In genomic region chr11:24496371-24496727, GRCh38 we compare ENCODE assay signal across 12 cellular contexts. TPM values are rescaled to one million over a fixed set of nuclear protein-coding genes. Genes with fewer than 3 reads are reported as not detected.
DNase-seq lines count a peak whose midpoint lies in the region; ATAC-seq and TF ChIP-seq lines count a peak whose summit lies in the region.
"Had no signal": no experiment of that assay in that cellular context is flagged by ENCODE, and none has a peak within 500 bp of the region (broad histone marks: within the 10 kb centered on the region; RNA-seq: fewer than 3 reads in every experiment).

No MANE protein-coding gene starts in this region.

- no peak overlapping the region for H4K91ac ChIP-seq in neuronal stem cell (ENCODE audit: low read depth, low read length, poor library complexity)

- H2BK120ac ChIP-seq in neuronal stem cell (ENCODE audit: low read depth, low read length) = no peak overlapping the region

- ATAC-seq in stimulated activated naive B cell treated with anti-CD40 and anti-IgM and Interleukin-4, amounts not matched to agents 10 μg/mL and 1 μg/mL and 100 μg/mL, for 72 hours (replicated peaks) = no peak
- no peak for ATAC-seq in GM19351 (IDR thresholded peaks at IDR 0.05; ENCODE audit: unreplicated experiment)

- H3K9me3 Mint-ChIP-seq in stimulated activated naive B cell treated with anti-CD40 and anti-IgM and Interleukin-4, amounts not matched to agents 10 μg/mL and 1 μg/mL and 100 μg/mL, for 72 hours = no peaks in the 10 kb centered on the region
- H3K9me3 Mint-ChIP-seq: T-helper 1 cell treated with Interleukin-12 subunit alpha and Interleukin-12 subunit beta and Interleukin-4 antibody, amounts not matched to agents 30 μg/mL and 1 μg/mL, for 36 hours had no signal

- H3K4me3 ChIP-seq in BE2C (ENCODE audit: low read depth, low read length) (peak overlapping the region; percentile 68), SJCRH30 (peak overlapping the region; percentile 57), fibroblast of mammary gland (ENCODE audit: control insufficient read depth, low read depth, low read length) (peak overlapping the region; percentile 27), neuronal stem cell (ENCODE audit: low read length in 2 of 2) (peak overlapping the region; percentile 34 to 88)

- H3K9me3 ChIP-seq in BE2C (no peaks in the 10 kb centered on the region), SJCRH30 (replicated peaks) (no peaks in the 10 kb centered on the region), neuronal stem cell (replicated peaks in 1 of 2; ENCODE audit: control insufficient read depth in 2 of 2, insufficient read depth in 1 of 2, low read depth in 1 of 2, low read length in 2 of 2) (peaks cover 0 to 1% of the 10 kb centered on the region in 2 donors)

- DNase-seq in BE2C (no peak), SJCRH30 (no peak), fibroblast of mammary gland (ENCODE audit: low read depth) (no peak), neuronal stem cell (ENCODE audit: low spot score) (no peak), NOMO-1 treated with DMSO at 0.1 percent for 48 hours (lab: John Stamatoyannopoulos, UW; ENCODE audit: unreplicated experiment) (no peak), MV-4-11 (lab: John Stamatoyannopoulos, UW) (no peak)
- DNase-seq in stimulated activated naive B cell treated with anti-CD40 and anti-IgM and Interleukin-4, amounts not matched to agents 10 μg/mL and 1 μg/mL and 100 μg/mL, for 72 hours = no peak
- DNase-seq: activated effector memory CD4-positive, alpha-beta T cell treated with Interleukin-2 at 50 U/mL for 16 hours; DMS153; stimulated activated CD4-positive, alpha-beta T cell treated with anti-CD3 and anti-CD28 coated beads, Interleukin-15, amount 100 ng/mL, for 24 hours had no signal

- no peak overlapping the region for H3K27ac ChIP-seq in SJCRH30
- H3K27ac ChIP-seq in neuronal stem cell (replicated peaks; ENCODE audit: low read length) = no peak overlapping the region

- H3K14ac ChIP-seq in neuronal stem cell (ENCODE audit: low read length) = no peak overlapping the region

- no peak overlapping the region for H2AK5ac ChIP-seq in neuronal stem cell (ENCODE audit: low read depth, low read length)

- TF ChIP-seq CTCF in BE2C (IDR thresholded peaks at IDR 0.05; ENCODE audit: low read depth, low read length) (no peak), fibroblast of mammary gland (conservative IDR thresholded peaks at IDR 0.05; ENCODE audit: control insufficient read depth, insufficient read depth, low read depth, low read length) (no peak)

- H3K79me1 ChIP-seq in neuronal stem cell (ENCODE audit: low read depth, low read length) = no peaks in the 10 kb centered on the region

- no peak overlapping the region for H2BK12ac ChIP-seq in neuronal stem cell (ENCODE audit: low read length)

- no peak overlapping the region for H2BK15ac ChIP-seq in neuronal stem cell (ENCODE audit: low read length)

- no peak overlapping the region for H3K27ac Mint-ChIP-seq in stimulated activated naive B cell treated with anti-CD40 and anti-IgM and Interleukin-4, amounts not matched to agents 10 μg/mL and 1 μg/mL and 100 μg/mL, for 72 hours
- H3K27ac Mint-ChIP-seq: T-helper 1 cell treated with Interleukin-12 subunit alpha and Interleukin-12 subunit beta and Interleukin-4 antibody, amounts not matched to agents 30 μg/mL and 1 μg/mL, for 36 hours had no signal

- no peaks in the 10 kb centered on the region for H3K4me1 ChIP-seq in BE2C
- no peaks in the 10 kb centered on the region for H3K4me1 ChIP-seq in SJCRH30
- H3K4me1 ChIP-seq in neuronal stem cell (ENCODE audit: control insufficient read depth in 2 of 2, insufficient read depth in 1 of 2, low read depth in 1 of 2, low read length in 2 of 2) = peaks cover 4 to 5% of the 10 kb centered on the region in 2 donors

- H2AFZ ChIP-seq in neuronal stem cell (ENCODE audit: low read length) = peak overlapping the region; percentile 94

- no CpG with 5 or more reads among the region's 13 CpGs for WGBS in neuronal stem cell (ENCODE audit: extremely low coverage in 2 of 2, insufficient read length in 2 of 2, insufficient replicate concordance in 1 of 2), 2 donors

- H3K18ac ChIP-seq in neuronal stem cell (ENCODE audit: low read length) = no peak overlapping the region

- H3K4me2 ChIP-seq in neuronal stem cell (ENCODE audit: insufficient read depth, low read length, poor library complexity, severe bottlenecking) = peak overlapping the region; percentile 79

- no peaks in the 10 kb centered on the region for H3K4me1 Mint-ChIP-seq in stimulated activated naive B cell treated with anti-CD40 and anti-IgM and Interleukin-4, amounts not matched to agents 10 μg/mL and 1 μg/mL and 100 μg/mL, for 72 hours

- H4K8ac ChIP-seq in neuronal stem cell (ENCODE audit: low read depth, low read length) = no peak overlapping the region

- no peak overlapping the region for H2BK5ac ChIP-seq in neuronal stem cell (ENCODE audit: low read length)

- no peak overlapping the region for H3K4ac ChIP-seq in neuronal stem cell (ENCODE audit: low read length)

- no peak overlapping the region for H3K4me3 Mint-ChIP-seq in stimulated activated naive B cell treated with anti-CD40 and anti-IgM and Interleukin-4, amounts not matched to agents 10 μg/mL and 1 μg/mL and 100 μg/mL, for 72 hours
- H3K4me3 Mint-ChIP-seq: T-helper 1 cell treated with Interleukin-12 subunit alpha and Interleukin-12 subunit beta and Interleukin-4 antibody, amounts not matched to agents 30 μg/mL and 1 μg/mL, for 36 hours had no signal

- H3K36me3 Mint-ChIP-seq in stimulated activated naive B cell treated with anti-CD40 and anti-IgM and Interleukin-4, amounts not matched to agents 10 μg/mL and 1 μg/mL and 100 μg/mL, for 72 hours = no peaks in the 10 kb centered on the region

- peaks cover 18 to 33% of the 10 kb centered on the region in 2 donors for H3K27me3 Mint-ChIP-seq in stimulated activated naive B cell treated with anti-CD40 and anti-IgM and Interleukin-4, amounts not matched to agents 10 μg/mL and 1 μg/mL and 100 μg/mL, for 72 hours

- H3K9ac ChIP-seq in neuronal stem cell (ENCODE audit: low read depth, low read length, poor library complexity) = no peak overlapping the region

- no peaks in the 10 kb centered on the region for H3K27me3 ChIP-seq in BE2C
- H3K27me3 ChIP-seq in SJCRH30 = peaks cover 9% of the 10 kb centered on the region
- H3K27me3 ChIP-seq in neuronal stem cell (ENCODE audit: control insufficient read depth in 3 of 3, insufficient read depth in 3 of 3, low read depth in 1 of 3, low read length in 3 of 3) = peaks cover 0 to 46% (median 17%) of the 10 kb centered on the region in 3 experiments

- H3K36me3 ChIP-seq in BE2C (no peaks in the 10 kb centered on the region), SJCRH30 (no peaks in the 10 kb centered on the region), neuronal stem cell (replicated peaks in 1 of 2; ENCODE audit: control insufficient read depth in 2 of 2, insufficient read depth in 2 of 2, low read length in 2 of 2) (no peaks in the 10 kb centered on the region)

- no peak overlapping the region for H3K23ac ChIP-seq in neuronal stem cell (ENCODE audit: low read depth, low read length, poor library complexity)

RNA-seq across cellular contexts. Expression of gene LUZP2, which starts 0.5 kb away (rescaled TPM):
- polyA plus RNA-seq in BE2C (2012; ENCODE audit: insufficient read depth, insufficient read length, low read depth) = 0.23 TPM
- total RNA-seq in SJCRH30 (2014; rRNA removed; shearing (Covaris generic)) = 25.1 and 28.3 TPM in 2 replicates
- 0.14 TPM for polyA plus RNA-seq in neuronal stem cell (2013, experiment 1 of 2)
- 0.19 TPM for polyA plus RNA-seq in neuronal stem cell (2013, experiment 2 of 2)
